Comparison of ENCODE assay signal across 13 cellular contexts in the genomic region with DNA sequence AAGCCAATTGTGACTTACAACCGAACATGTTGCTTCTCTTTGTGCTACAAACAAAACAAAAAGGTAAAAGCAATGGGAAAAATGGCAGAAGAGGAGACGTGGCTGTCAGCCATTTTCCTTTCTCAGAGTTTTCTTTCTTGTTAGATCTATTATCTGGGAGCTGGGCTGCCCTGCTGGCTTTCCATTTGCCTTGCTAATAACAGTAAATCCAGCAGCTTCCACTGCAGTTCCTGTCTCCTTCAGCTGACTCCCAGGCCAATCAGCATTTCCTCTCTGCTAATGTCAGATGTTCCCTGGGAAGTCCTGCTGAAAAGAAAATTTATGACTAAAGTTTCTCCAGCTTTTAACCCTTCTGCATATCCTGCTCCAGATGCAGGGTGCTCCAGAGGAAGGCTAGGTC.
A peak's percentile ranks its signal among the peaks of the same experiment; 100 is the strongest.
DNase-seq lines count a peak whose midpoint lies in the region; ATAC-seq and TF ChIP-seq lines count a peak whose summit lies in the region.
"Had no signal": no experiment of that assay in that cellular context is flagged by ENCODE, and none has a peak within 500 bp of the region (broad histone marks: within the 10 kb centered on the region; RNA-seq: fewer than 3 reads in every experiment).

No MANE protein-coding gene starts in this region.

- peak; percentile 66 for DNase-seq in H7
- no peak for DNase-seq in glutamatergic neuron
- DNase-seq in neural progenitor cell (ENCODE audit: low spot score): peak; percentile 53
- DNase-seq in anterior cingulate cortex (lab: John Stamatoyannopoulos, UW): no peak
- DNase-seq in NCI-H1436 treated with DMSO at 0.1 percent for 48 hours (lab: John Stamatoyannopoulos, UW): no peak
- no peak for DNase-seq in Right ventricle myocardium inferior (ENCODE audit: missing footprints)
- DNase-seq: activated CD4-positive, alpha-beta T cell treated with anti-CD3 and anti-CD28 coated beads, Interleukin-2, amount 10 ng/mL, durations not matched to agents 24 days and 14 days; effector memory CD4-positive, alpha-beta T cell; MM.1S; NCI-H2081 treated with DMSO at 0.1 percent for 48 hours had no signal

- no peaks in the 10 kb centered on the region for H3K9me3 ChIP-seq in neural progenitor cell (ENCODE audit: low read depth)
- H3K9me3 ChIP-seq: ascending aorta; BLaER1 treated with 17β-estradiol and CSF1 and Interleukin-3, amounts not matched to agents 10 nM and 100 nM had no signal

- no peak overlapping the region for H2AFZ ChIP-seq in neural progenitor cell (replicated peaks)

- H3K79me2 ChIP-seq in neural progenitor cell (ENCODE audit: low read depth): no peaks in the 10 kb centered on the region

- H3K36me3 ChIP-seq in H7 (replicated peaks; ENCODE audit: control insufficient read depth, insufficient read depth, low read length): no peaks in the 10 kb centered on the region
- H3K36me3 ChIP-seq in neural progenitor cell: no peaks in the 10 kb centered on the region
- H3K36me3 ChIP-seq: ascending aorta had no signal

- H3F3A ChIP-seq in neural progenitor cell (ENCODE audit: low read depth): peaks cover 8% of the 10 kb centered on the region

- H3K4me2 ChIP-seq in neural progenitor cell: peak overlapping the region; percentile 47

- H3K9me3 Mint-ChIP-seq in glutamatergic neuron (ENCODE audit: unreplicated experiment) (peaks cover 2% of the 10 kb centered on the region), neural progenitor cell (no peaks in the 10 kb centered on the region)

- peaks cover 10% of the 10 kb centered on the region for H3K4me1 Mint-ChIP-seq in glutamatergic neuron (ENCODE audit: low read depth, unreplicated experiment)
- peaks cover 15% of the 10 kb centered on the region for H3K4me1 Mint-ChIP-seq in neural progenitor cell

- no peaks in the 10 kb centered on the region for H4K20me1 ChIP-seq in neural progenitor cell (ENCODE audit: low read depth)

- H3K36me3 Mint-ChIP-seq in glutamatergic neuron (ENCODE audit: unreplicated experiment) (peaks cover 5% of the 10 kb centered on the region), neural progenitor cell (peaks cover 7% of the 10 kb centered on the region)

- peaks cover 15% of the 10 kb centered on the region for H3K4me1 ChIP-seq in neural progenitor cell
- H3K4me1 ChIP-seq: ascending aorta had no signal

- no peak overlapping the region for H3K27ac ChIP-seq in neural progenitor cell
- H3K27ac ChIP-seq: ascending aorta; BLaER1 treated with 17β-estradiol and CSF1 and Interleukin-3, amounts not matched to agents 10 nM and 100 nM had no signal

- no peak for ATAC-seq in SK-N-SH treated with all-trans-retinoic acid at 6 μM for 48 hours
- ATAC-seq in Right ventricle myocardium inferior: no peak

- H3K27ac Mint-ChIP-seq in glutamatergic neuron (ENCODE audit: unreplicated experiment): peak overlapping the region; percentile 21
- peak overlapping the region; percentile 81 for H3K27ac Mint-ChIP-seq in neural progenitor cell
- H3K27ac Mint-ChIP-seq: activated CD4-positive, alpha-beta T cell treated with anti-CD3 and anti-CD28 coated beads, Interleukin-2, amount 10 ng/mL, durations not matched to agents 24 days and 14 days had no signal

- no peaks in the 10 kb centered on the region for H3K27me3 ChIP-seq in H7 (ENCODE audit: control insufficient read depth, insufficient read depth, low read length)
- H3K27me3 ChIP-seq in neural progenitor cell: no peaks in the 10 kb centered on the region
- H3K27me3 ChIP-seq: ascending aorta; BLaER1 treated with 17β-estradiol and CSF1 and Interleukin-3, amounts not matched to agents 10 nM and 100 nM had no signal

- TF ChIP-seq CTCF in glutamatergic neuron (IDR thresholded peaks at IDR 0.05; ENCODE audit: partially characterized antibody, unreplicated experiment) (no peak), neural progenitor cell (IDR thresholded peaks at IDR 0.05) (no peak)

- H3K9ac ChIP-seq in neural progenitor cell: no peak overlapping the region
- H3K9ac ChIP-seq: BLaER1 treated with 17β-estradiol and CSF1 and Interleukin-3, amounts not matched to agents 10 nM and 100 nM had no signal

- H3K27me3 Mint-ChIP-seq in glutamatergic neuron (ENCODE audit: unreplicated experiment): no peaks in the 10 kb centered on the region
- peaks cover 3% of the 10 kb centered on the region for H3K27me3 Mint-ChIP-seq in neural progenitor cell (ENCODE audit: insufficient read depth, low read depth)
- H3K27me3 Mint-ChIP-seq: activated CD4-positive, alpha-beta T cell treated with anti-CD3 and anti-CD28 coated beads, Interleukin-2, amount 10 ng/mL, durations not matched to agents 24 days and 14 days had no signal

- intact Hi-C loops in Right ventricle myocardium inferior (cut with DNase I): no loop called here

- H3K4me3 ChIP-seq in H7 (ENCODE audit: insufficient read depth, low read depth, low read length) (no peak overlapping the region), neural progenitor cell (no peak overlapping the region)
- H3K4me3 ChIP-seq: ascending aorta; BLaER1 treated with 17β-estradiol and CSF1 and Interleukin-3, amounts not matched to agents 10 nM and 100 nM had no signal

- H3K4me3 Mint-ChIP-seq in glutamatergic neuron (ENCODE audit: unreplicated experiment) (no peak overlapping the region), neural progenitor cell (peak overlapping the region; percentile 52)
- H3K4me3 Mint-ChIP-seq: activated CD4-positive, alpha-beta T cell treated with anti-CD3 and anti-CD28 coated beads, Interleukin-2, amount 10 ng/mL, durations not matched to agents 24 days and 14 days had no signal

TF ChIP-seq in SK-N-SH treated with all-trans-retinoic acid at 6 μM for 48 hours, 23 proteins besides CTCF, POLR2A, EP300 and RAD21:
- TF ChIP-seq ISL1 (CRISPR knock-in tag; IDR thresholded peaks at IDR 0.05) (no peak), ZC3H10 (CRISPR knock-in tag; IDR thresholded peaks at IDR 0.05) (0 out of 2 replicates have a peak, but pooled peaks have one; percentile 32)

Comparison
In these comparisons a context has a peak if more than half of its experiments do, and no peak if none do; other contexts are left out.
1. DNase-seq: peak in H7 (single experiment) and neural progenitor cell (single experiment); none in glutamatergic neuron (single experiment), anterior cingulate cortex (0 of 58), NCI-H1436 treated with DMSO at 0.1 percent for 48 hours (single experiment) and Right ventricle myocardium inferior (single experiment).